ENCODE assay signal across 17 cellular contexts in genomic region chr9:89678394-89679005, GRCh38.
DNase-seq lines count a peak whose midpoint lies in the region; ATAC-seq and TF ChIP-seq lines count a peak whose summit lies in the region.
"Had no signal": no experiment of that assay in that cellular context is flagged by ENCODE, and none has a peak within 500 bp of the region (broad histone marks: within the 10 kb centered on the region; RNA-seq: fewer than 3 reads in every experiment).

No MANE protein-coding gene starts in this region.

- no peaks in the 10 kb centered on the region for H3K36me3 ChIP-seq in testis (ENCODE audit: low read depth, missing control alignments)

- peaks cover 65% of the 10 kb centered on the region for H3K4me1 Mint-ChIP-seq in WTC11
- H3K4me1 Mint-ChIP-seq: stimulated activated memory B cell treated with anti-CD40 and anti-IgM and Interleukin-4, amounts not matched to agents 10 μg/mL and 1 μg/mL and 100 μg/mL, for 72 hours had no signal

- peak overlapping the region in 1 of 2 donors; percentile 25 for H3K27ac ChIP-seq in testis
- H3K27ac ChIP-seq: epithelial cell of prostate had no signal

- POLR2A ChIA-PET in WTC11 (lab: Charles Lee): interaction anchor here (1.0 to 2.3 kb wide), 4 partner anchors 16 to 74 kb away, joined by 3 to 31 read pairs (median 6); partner anchors contain the start of gene GADD45G

- CTCF ChIA-PET in WTC11 (lab: Charles Lee): interaction anchor here (0.6 to 2.7 kb wide), 12 partner anchors 9 to 866 kb away, joined by 3 to 30 read pairs (median 4); partner anchors contain the start of gene GADD45G

- H3K9me3 ChIP-seq in testis: no peaks in the 10 kb centered on the region

- H3K4me3 ChIP-seq in testis: no peak overlapping the region

- 55 to 64% methylated on average over 10 of the region's 10 CpGs for WGBS in testis, 2 donors

- TF ChIP-seq CTCF in WTC11 (IDR thresholded peaks at IDR 0.05) (no peak), testis (IDR thresholded peaks at IDR 0.05) (no peak)

- intact Hi-C loops in testis (cut with DNase I; ENCODE audit: low total_unique reads): no loop called here

- DNase-seq in NCI-H1436 treated with DMSO at 0.1 percent for 48 hours (lab: John Stamatoyannopoulos, UW) (peak; percentile 38), NCI-H1436 (lab: John Stamatoyannopoulos, UW) (no peak), NCI-H2107 treated with DMSO at 0.1 percent for 48 hours (lab: John Stamatoyannopoulos, UW; ENCODE audit: unreplicated experiment) (peak; percentile 93), WTC11 (ENCODE audit: low spot score) (no peak), testis (peak; percentile 43)
- DNase-seq: activated CD4-positive, alpha-beta T cell treated with anti-CD3 and anti-CD28 coated beads, Interleukin-2, amount 10 ng/mL, durations not matched to agents 7 days and 5 days; activated T-cell treated with anti-CD3 and anti-CD28 coated beads, Interleukin-2, amount 50 U/mL, for 24 hours; GOT3; KG1; naive B cell; NCI-H526; stimulated activated CD4-positive, alpha-beta T cell treated with anti-CD3 and anti-CD28 coated beads, Interleukin-4, amount 100 ng/mL, for 24 hours had no signal

- peaks cover 10% of the 10 kb centered on the region for H3K9me3 Mint-ChIP-seq in WTC11
- H3K9me3 Mint-ChIP-seq: activated CD4-positive, alpha-beta T cell treated with anti-CD3 and anti-CD28 coated beads, Interleukin-2, amount 10 ng/mL, durations not matched to agents 7 days and 5 days; activated T-cell treated with anti-CD3 and anti-CD28 coated beads, Interleukin-2, amount 50 U/mL, for 24 hours; naive B cell; stimulated activated memory B cell treated with anti-CD40 and anti-IgM and Interleukin-4, amounts not matched to agents 10 μg/mL and 1 μg/mL and 100 μg/mL, for 72 hours had no signal

- H3K4me1 ChIP-seq in testis: peaks cover 18% of the 10 kb centered on the region

- H3K27me3 Mint-ChIP-seq in WTC11 (ENCODE audit: low read depth): peaks cover 25% of the 10 kb centered on the region
- H3K27me3 Mint-ChIP-seq: activated T-cell treated with anti-CD3 and anti-CD28 coated beads, Interleukin-2, amount 50 U/mL, for 24 hours; naive B cell had no signal

- ATAC-seq in WTC11: 0 out of 2 replicates have a peak, but pooled peaks have one; percentile 1
- ATAC-seq in HG03097 (IDR thresholded peaks at IDR 0.05; ENCODE audit: low FRiP score, unreplicated experiment): no peak
- no peak for ATAC-seq in GM18519 (IDR thresholded peaks at IDR 0.05; ENCODE audit: low FRiP score, unreplicated experiment)
- ATAC-seq in HG02588 (IDR thresholded peaks at IDR 0.05; ENCODE audit: unreplicated experiment): no peak
- ATAC-seq: stimulated activated memory B cell treated with anti-CD40 and anti-IgM and Interleukin-4, amounts not matched to agents 10 μg/mL and 1 μg/mL and 100 μg/mL, for 72 hours had no signal

- no peaks in the 10 kb centered on the region for H3K27me3 ChIP-seq in testis

- H3K27ac Mint-ChIP-seq in WTC11: peak overlapping the region; percentile 96
- H3K27ac Mint-ChIP-seq: activated CD4-positive, alpha-beta T cell treated with anti-CD3 and anti-CD28 coated beads, Interleukin-2, amount 10 ng/mL, durations not matched to agents 7 days and 5 days; activated T-cell treated with anti-CD3 and anti-CD28 coated beads, Interleukin-2, amount 50 U/mL, for 24 hours; naive B cell; stimulated activated memory B cell treated with anti-CD40 and anti-IgM and Interleukin-4, amounts not matched to agents 10 μg/mL and 1 μg/mL and 100 μg/mL, for 72 hours had no signal

- TF ChIP-seq POLR2A in testis (IDR thresholded peaks at IDR 0.05): no peak

- H3K36me3 Mint-ChIP-seq in WTC11: peaks cover 23% of the 10 kb centered on the region
- H3K36me3 Mint-ChIP-seq: naive B cell; stimulated activated memory B cell treated with anti-CD40 and anti-IgM and Interleukin-4, amounts not matched to agents 10 μg/mL and 1 μg/mL and 100 μg/mL, for 72 hours had no signal

- peak overlapping the region; percentile 24 for H3K4me3 Mint-ChIP-seq in WTC11
- H3K4me3 Mint-ChIP-seq: activated CD4-positive, alpha-beta T cell treated with anti-CD3 and anti-CD28 coated beads, Interleukin-2, amount 10 ng/mL, durations not matched to agents 7 days and 5 days; activated T-cell treated with anti-CD3 and anti-CD28 coated beads, Interleukin-2, amount 50 U/mL, for 24 hours; naive B cell; stimulated activated memory B cell treated with anti-CD40 and anti-IgM and Interleukin-4, amounts not matched to agents 10 μg/mL and 1 μg/mL and 100 μg/mL, for 72 hours had no signal

TF ChIP-seq in WTC11, 78 proteins besides CTCF, POLR2A, EP300 and RAD21 (continues in another document):
- no peak for TF ChIP-seq SMAD3 (CRISPR knock-in tag; IDR thresholded peaks at IDR 0.05; ENCODE audit: borderline replicate concordance)
- TF ChIP-seq STAT6 (CRISPR knock-in tag; conservative IDR thresholded peaks at IDR 0.05; ENCODE audit: low read depth): no peak
- TF ChIP-seq MLX (CRISPR knock-in tag; IDR thresholded peaks at IDR 0.05): no peak
- no peak for TF ChIP-seq FOXP1 (CRISPR knock-in tag; IDR thresholded peaks at IDR 0.05; ENCODE audit: borderline replicate concordance)
- TF ChIP-seq HMGXB4 (CRISPR knock-in tag; IDR thresholded peaks at IDR 0.05): no peak
- no peak for TF ChIP-seq ARID4B (CRISPR knock-in tag; IDR thresholded peaks at IDR 0.05; ENCODE audit: borderline replicate concordance)

Comparison
In these comparisons a context has a peak if more than half of its experiments do, and no peak if none do; other contexts are left out.
1. DNase-seq: peak in NCI-H1436 treated with DMSO at 0.1 percent for 48 hours (single experiment), NCI-H2107 treated with DMSO at 0.1 percent for 48 hours (single experiment) and testis (single experiment); none in NCI-H1436 (single experiment) and WTC11 (single experiment).